ENCODE assay signal across 8 cellular contexts in genomic region chr7:129076886-129077285, GRCh38.
"Had no signal": no experiment of that assay in that cellular context is flagged by ENCODE, and none has a peak within 500 bp of the region (broad histone marks: within the 10 kb centered on the region; RNA-seq: fewer than 3 reads in every experiment).

No MANE protein-coding gene starts in this region.

- H3K4me3 ChIP-seq: GM23248, GM23338, HAP-1 had no signal

- DNase-seq: GM23248, GOT3, H7, H9, HCEC 1CT, HFFc6 had no signal

- H3K9me3 ChIP-seq: HAP-1 had no signal

- H3K27ac ChIP-seq: GM23248 had no signal

- H3K36me3 ChIP-seq: HAP-1 had no signal

- H3K4me1 ChIP-seq: HAP-1 had no signal
